Comparison of ENCODE assay signal across 8 cellular contexts in the genomic region with DNA sequence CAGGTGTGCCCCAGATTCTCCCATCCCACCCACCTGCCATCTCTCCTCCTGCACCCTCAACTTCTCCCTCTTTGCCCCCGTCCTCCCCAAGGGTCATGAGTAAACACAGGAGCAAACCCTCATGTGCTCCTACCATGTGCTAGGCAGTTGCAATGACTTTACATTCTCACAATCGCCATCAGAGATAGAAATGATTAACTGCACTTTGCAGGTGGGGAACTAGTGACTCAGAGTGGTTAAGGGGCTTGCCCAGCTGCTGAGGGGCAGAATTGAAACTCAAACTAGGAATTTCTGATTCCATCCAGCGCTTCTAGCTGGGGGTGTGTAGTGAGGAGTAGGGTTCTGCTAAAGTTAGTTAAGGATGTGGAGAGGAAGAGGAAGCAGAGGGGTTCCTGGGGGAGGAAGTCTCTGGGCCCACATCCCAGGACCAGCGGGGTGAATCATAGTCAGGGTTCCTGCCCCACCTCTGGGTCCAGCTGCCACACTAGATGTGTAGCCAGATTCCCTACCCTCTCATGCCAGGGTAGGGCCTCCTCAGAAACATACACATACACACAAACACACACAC. TPM values are rescaled to one million over a fixed set of nuclear protein-coding genes. Genes with fewer than 3 reads are reported as not detected.
A peak's percentile ranks its signal among the peaks of the same experiment; 100 is the strongest.
DNase-seq lines count a peak whose midpoint lies in the region; ATAC-seq and TF ChIP-seq lines count a peak whose summit lies in the region.

No MANE protein-coding gene starts in this region.

- H3K27me3 ChIP-seq in lung (ENCODE audit: control insufficient read depth, insufficient read depth) = no peaks in the 10 kb centered on the region
- no peaks in the 10 kb centered on the region for H3K27me3 ChIP-seq in smooth muscle cell (ENCODE audit: low read depth)
- no peaks in the 10 kb centered on the region for H3K27me3 ChIP-seq in hepatocyte

- ATAC-seq in HG03280 (IDR thresholded peaks at IDR 0.05; ENCODE audit: unreplicated experiment) (peak; percentile 66), lung (ENCODE audit: insufficient read depth, low FRiP score) (peak; percentile 30)

- H3K27ac ChIP-seq in lung (ENCODE audit: low read depth in 1 of 2, low read length in 1 of 2) = peak overlapping the region; percentile 9 to 63
- H3K27ac ChIP-seq in smooth muscle cell (ENCODE audit: low read depth) = no peak overlapping the region
- H3K27ac ChIP-seq in hepatocyte = no peak overlapping the region

- in situ Hi-C loops in ACHN (cut with HindIII; ENCODE audit: low pct_ligation_motif_present, low pct_unique_long_range_greater_than_20kb, low sequenced_read_pairs) = no loop called here

- H3K4me3 ChIP-seq in lung (no peak overlapping the region), smooth muscle cell (no peak overlapping the region), hepatocyte (no peak overlapping the region)

- H3K36me3 ChIP-seq in lung (ENCODE audit: control insufficient read depth in 2 of 2, insufficient read depth in 2 of 2, low read length in 2 of 2) (peaks cover 4 to 35% of the 10 kb centered on the region in 2 donors), smooth muscle cell (ENCODE audit: low read depth) (no peaks in the 10 kb centered on the region), hepatocyte (replicated peaks; ENCODE audit: insufficient read depth, low read depth) (no peaks in the 10 kb centered on the region)

- no peak overlapping the region for H3K9ac ChIP-seq in smooth muscle cell (ENCODE audit: low read depth)

- H2AFZ ChIP-seq in smooth muscle cell (ENCODE audit: low read depth) = no peak overlapping the region
- H2AFZ ChIP-seq in hepatocyte = no peak overlapping the region

- H3K9me3 ChIP-seq in lung (ENCODE audit: control insufficient read depth in 2 of 2, insufficient read depth in 1 of 2, low read length in 1 of 2) = no peaks in the 10 kb centered on the region
- H3K9me3 ChIP-seq in smooth muscle cell (replicated peaks; ENCODE audit: low read depth) = no peaks in the 10 kb centered on the region
- H3K9me3 ChIP-seq in hepatocyte (ENCODE audit: low read depth) = no peaks in the 10 kb centered on the region

- H4K20me1 ChIP-seq in smooth muscle cell (ENCODE audit: low read depth) = no peaks in the 10 kb centered on the region
- H4K20me1 ChIP-seq in hepatocyte (ENCODE audit: insufficient read depth, poor library complexity, severe bottlenecking) = no peaks in the 10 kb centered on the region

- H3K9me2 ChIP-seq in hepatocyte (replicated peaks; ENCODE audit: insufficient read depth) = no peaks in the 10 kb centered on the region

- H3K4me1 ChIP-seq in lung (ENCODE audit: control insufficient read depth in 2 of 2, insufficient read depth in 2 of 2, low read length in 2 of 2) = peaks cover 0 to 12% of the 10 kb centered on the region in 2 donors
- no peaks in the 10 kb centered on the region for H3K4me1 ChIP-seq in smooth muscle cell (ENCODE audit: low read depth)
- no peaks in the 10 kb centered on the region for H3K4me1 ChIP-seq in hepatocyte (ENCODE audit: insufficient read depth)

- TF ChIP-seq CTCF in lung (IDR thresholded peaks at IDR 0.05; ENCODE audit: control extremely low read depth, extremely low read depth) (no peak), smooth muscle cell (IDR thresholded peaks at IDR 0.05; ENCODE audit: borderline replicate concordance, insufficient read depth, poor library complexity, severe bottlenecking) (no peak), hepatocyte (IDR thresholded peaks at IDR 0.05; ENCODE audit: poor library complexity) (no peak)

- H3K79me2 ChIP-seq in smooth muscle cell (ENCODE audit: low read depth) (no peaks in the 10 kb centered on the region), hepatocyte (no peaks in the 10 kb centered on the region)

- no peaks in the 10 kb centered on the region for H3F3A ChIP-seq in smooth muscle cell (ENCODE audit: low read depth)

- no peak overlapping the region for H3K4me2 ChIP-seq in smooth muscle cell
- no peak overlapping the region for H3K4me2 ChIP-seq in hepatocyte

- WGBS in lung, 2 donors = 19 to 34% methylated on average over 4 of the region's 4 CpGs
- WGBS in smooth muscle cell (ENCODE audit: low lambda C conversion rate) = 94% methylated on average over 3 of the region's 4 CpGs
- 84% methylated on average over 4 of the region's 4 CpGs for WGBS in hepatocyte (ENCODE audit: low lambda C conversion rate, missing lambda C conversion rate)

- DNase-seq in ACHN (peak; percentile 50), GM19238 (ENCODE audit: insufficient read length, low spot score) (peak; percentile 32), lung (ENCODE audit: low spot score) (no peak), smooth muscle cell (lab: John Stamatoyannopoulos, UW; ENCODE audit: unreplicated experiment) (no peak), EL (no peak), hepatocyte (ENCODE audit: low spot score) (no peak)
- peak; percentile 68 for DNase-seq in activated CD8-positive, alpha-beta memory T cell treated with anti-CD3 and anti-CD28 coated beads, Interleukin-2, amount 50 U/mL, for 48 hours

RNA-seq across cellular contexts. Expression of gene PRG2, which starts 16.0 kb away (rescaled TPM):
- total RNA-seq in lung (under 1 TPM; 0.68 to 0.71 TPM), smooth muscle cell (not detected in 2 replicates), hepatocyte (not detected in 2 replicates)
- polyA plus RNA-seq in lung (1 to 10 TPM in 1 of 2 donors, under 1 TPM in 1; 0.94 to 5.3 TPM), smooth muscle cell (not detected in 2 replicates), hepatocyte (not detected in 2 replicates)

RNA-seq across cellular contexts. Expression of gene SLC43A3, which starts 20.5 kb away (rescaled TPM):
- total RNA-seq in lung = 100 to 1,000 TPM in 1 of 2 donors, 10 to 100 TPM in 1; 23.3 to 148 TPM
- polyA plus RNA-seq in lung = 100 to 1,000 TPM in 1 of 2 donors, 10 to 100 TPM in 1; 61.4 to 155 TPM
- 8.0 and 9.3 TPM in 2 replicates for total RNA-seq in smooth muscle cell
- polyA plus RNA-seq in smooth muscle cell = 12.8 and 13.5 TPM in 2 replicates
- total RNA-seq in hepatocyte = 10.5 and 19.3 TPM in 2 replicates
- 13.5 and 20.7 TPM in 2 replicates for polyA plus RNA-seq in hepatocyte

RNA-seq across cellular contexts. Expression of gene PRG3, which starts 25.5 kb away (rescaled TPM):
- total RNA-seq in lung (1 to 10 TPM in 1 of 2 donors, not detected in 1; 1.4 TPM), smooth muscle cell (not detected in 2 replicates), hepatocyte (not detected in 2 replicates)
- polyA plus RNA-seq in lung (under 1 TPM in 1 of 2 donors, not detected in 1; 0.63 TPM), smooth muscle cell (not detected in 2 replicates), hepatocyte (not detected in 2 replicates)

RNA-seq across cellular contexts. Expression of gene RTN4RL2, which starts 53.9 kb away (rescaled TPM):
- total RNA-seq in lung (1 to 10 TPM in 1 of 2 donors, under 1 TPM in 1; 0.31 to 4.8 TPM), smooth muscle cell (0.18 TPM in 1 of 2 replicates, not detected in the other), hepatocyte (1.4 and 2.4 TPM in 2 replicates)
- polyA plus RNA-seq in lung (1 to 10 TPM; 1.5 to 1.8 TPM), smooth muscle cell (0.34 and 0.76 TPM in 2 replicates), hepatocyte (5.8 and 10.6 TPM in 2 replicates)

Comparison
In these comparisons a context has a peak if more than half of its experiments do, and no peak if none do; other contexts are left out.
1. DNase-seq: peak in ACHN (single experiment), GM19238 (single experiment) and activated CD8-positive, alpha-beta memory T cell treated with anti-CD3 and anti-CD28 coated beads, Interleukin-2, amount 50 U/mL, for 48 hours (single experiment); none in lung (single experiment), smooth muscle cell (single experiment), EL (single experiment) and hepatocyte (single experiment).
2. H3K27ac ChIP-seq: peak in lung (2 of 2); none in smooth muscle cell (single experiment) and hepatocyte (single experiment).